ENCODE assay signal across 1 cellular context in the genomic region with DNA sequence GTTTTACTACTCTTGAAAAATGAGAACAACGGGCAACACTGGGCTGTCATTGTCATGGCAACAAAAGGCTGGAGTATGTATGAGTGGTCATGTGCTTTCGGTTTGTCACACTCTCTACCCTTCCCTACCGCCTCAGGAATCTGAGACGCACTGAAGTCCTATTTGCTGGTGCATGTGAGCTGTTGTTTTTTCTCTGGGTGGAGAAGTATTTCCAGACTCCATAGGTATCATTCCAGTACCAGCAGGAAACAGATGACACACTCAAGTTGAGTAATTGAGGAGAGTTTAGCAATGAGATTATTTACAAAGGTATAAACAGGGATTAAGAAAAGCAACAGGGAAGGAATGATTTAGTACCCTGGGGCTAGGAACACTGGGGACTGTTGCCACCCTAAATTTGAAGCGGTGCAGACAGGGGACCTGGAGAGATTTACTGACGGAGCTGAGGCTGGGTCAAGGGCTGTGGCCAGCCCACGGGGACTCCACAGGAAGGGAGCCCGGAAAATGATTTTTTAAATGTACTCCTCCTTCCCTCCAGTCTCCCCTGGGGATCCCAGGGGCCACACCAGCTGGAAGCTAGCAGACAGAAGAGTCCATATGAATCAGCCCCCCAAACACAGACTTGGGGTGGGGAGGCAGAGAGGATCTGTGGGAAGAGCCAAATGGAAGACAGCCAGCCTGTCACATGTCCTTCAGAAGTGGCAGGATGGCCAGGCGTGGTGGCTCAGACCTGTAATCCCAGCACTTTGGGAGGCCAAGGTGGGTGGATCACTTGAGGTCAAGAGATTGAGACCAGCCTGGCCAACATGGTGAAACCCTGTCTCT.
A peak's percentile ranks its signal among the peaks of the same experiment; 100 is the strongest.
TF ChIP-seq lines count a peak whose summit lies in the region.

No MANE protein-coding gene starts in this region.

TF ChIP-seq in HEK293, 187 proteins besides CTCF, POLR2A, EP300 and RAD21 (continued from another document):
- TF ChIP-seq, protein P1, sequence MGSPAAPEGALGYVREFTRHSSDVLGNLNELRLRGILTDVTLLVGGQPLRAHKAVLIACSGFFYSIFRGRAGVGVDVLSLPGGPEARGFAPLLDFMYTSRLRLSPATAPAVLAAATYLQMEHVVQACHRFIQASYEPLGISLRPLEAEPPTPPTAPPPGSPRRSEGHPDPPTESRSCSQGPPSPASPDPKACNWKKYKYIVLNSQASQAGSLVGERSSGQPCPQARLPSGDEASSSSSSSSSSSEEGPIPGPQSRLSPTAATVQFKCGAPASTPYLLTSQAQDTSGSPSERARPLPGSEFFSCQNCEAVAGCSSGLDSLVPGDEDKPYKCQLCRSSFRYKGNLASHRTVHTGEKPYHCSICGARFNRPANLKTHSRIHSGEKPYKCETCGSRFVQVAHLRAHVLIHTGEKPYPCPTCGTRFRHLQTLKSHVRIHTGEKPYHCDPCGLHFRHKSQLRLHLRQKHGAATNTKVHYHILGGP (tag by site-specific recombination; IDR thresholded peaks at IDR 0.05): 0 out of 2 replicates have a peak, but pooled peaks have one; percentile 34
- TF ChIP-seq ZNF274 (IDR thresholded peaks at IDR 0.05; ENCODE audit: low read length) (no peak), ZNF274 (tag by site-specific recombination; IDR thresholded peaks at IDR 0.05; ENCODE audit: borderline replicate concordance) (no peak), ZNF132 (tag by site-specific recombination; IDR thresholded peaks at IDR 0.05; ENCODE audit: borderline replicate concordance) (no peak)
